7 cellular contexts compared by ENCODE assay signal in the genomic region with DNA sequence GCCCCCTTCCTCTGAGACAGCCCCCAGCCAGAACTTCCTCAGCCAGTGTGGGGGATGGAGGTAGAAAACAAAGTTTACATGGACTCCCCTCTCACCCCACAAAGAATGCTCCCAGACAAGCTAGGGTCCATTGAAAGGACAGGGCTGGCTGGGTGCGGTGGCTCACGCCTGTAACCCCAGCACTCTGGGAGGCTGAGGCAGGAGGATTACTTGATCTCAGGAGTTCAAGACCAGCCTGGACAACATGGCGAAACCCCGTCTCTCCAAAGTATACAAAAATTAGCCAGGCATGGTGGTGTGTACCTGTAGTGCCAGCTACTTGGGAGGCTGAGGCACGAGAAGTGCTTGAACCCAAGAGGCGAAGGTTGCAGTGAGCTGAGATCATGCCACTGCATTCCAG. TPM values are rescaled to one million over a fixed set of nuclear protein-coding genes. Genes with fewer than 3 reads are reported as not detected.
DNase-seq lines count a peak whose midpoint lies in the region; ATAC-seq and TF ChIP-seq lines count a peak whose summit lies in the region.
"Not testable (repeated sequence)": the region's sequence is repeated elsewhere in the genome, so short reads cannot be mapped to it uniquely, and the experiment has no call there.

No MANE protein-coding gene starts in this region.

- not testable (repeated sequence) for H3K4me1 Mint-ChIP-seq in natural killer cell treated with Interleukin-12 subunit alpha and Interleukin-12 subunit beta and Interleukin-15 and Interleukin-18, amount 100 ng/mL, for 72 hours (ENCODE audit: low read depth in 2 of 2)

- not testable (repeated sequence) for H4K5ac ChIP-seq in IMR-90 (ENCODE audit: low read depth, low read length)

- H2AFZ ChIP-seq in IMR-90 (replicated peaks; ENCODE audit: low read length, poor library complexity), result peak overlapping the region; percentile 24

- WGBS in IMR-90 (ENCODE audit: extremely low coverage in 2 of 2, insufficient read length in 1 of 2), 2 experiments, result 69% methylated on average over 2 of the region's 6 CpGs; no CpG with 5 or more reads in 1 of the 2 experiments
- 80 to 88% (median 81%) methylated on average over 6 of the region's 6 CpGs for WGBS in ovary, 3 donors
- 79 to 98% (median 80%) methylated on average over 6 of the region's 6 CpGs for WGBS in spleen, 5 donors

- H3K23ac ChIP-seq in IMR-90 (ENCODE audit: low read depth, low read length), result not testable (repeated sequence)

- H3K18ac ChIP-seq in IMR-90 (ENCODE audit: low read depth, low read length), result not testable (repeated sequence)

- H3K4ac ChIP-seq in IMR-90 (ENCODE audit: low read depth, low read length), result not testable (repeated sequence)

- H2BK120ac ChIP-seq in IMR-90 (ENCODE audit: low read depth, low read length), result not testable (repeated sequence)

- not testable (repeated sequence) for H3K4me3 Mint-ChIP-seq in natural killer cell treated with Interleukin-12 subunit alpha and Interleukin-12 subunit beta and Interleukin-15 and Interleukin-18, amount 100 ng/mL, for 72 hours

- CTCF ChIA-PET in IMR-90 (lab: Yijun Ruan, JAX), result interaction anchor here (2.9 kb wide), 1 partner anchor 179 kb away, joined by 48 read pairs; no protein-coding TSS in a partner anchor

- not testable (repeated sequence) for H3K36me3 Mint-ChIP-seq in natural killer cell treated with Interleukin-12 subunit alpha and Interleukin-12 subunit beta and Interleukin-15 and Interleukin-18, amount 100 ng/mL, for 72 hours

- POLR2A ChIA-PET in IMR-90 (lab: Charles Lee; ENCODE audit: unreplicated experiment), result not testable (repeated sequence)

- not testable (repeated sequence) for ATAC-seq in IMR-90 (ENCODE audit: low read depth); natural killer cell treated with Interleukin-12 subunit alpha and Interleukin-12 subunit beta and Interleukin-15 and Interleukin-18, amount 100 ng/mL, for 72 hours

- H3K9ac ChIP-seq in IMR-90 (ENCODE audit: low read depth, low read length), result not testable (repeated sequence)

- not testable (repeated sequence) for H3K4me2 ChIP-seq in IMR-90 (ENCODE audit: low read depth, low read length)

- not testable (repeated sequence) for H3K4me3 ChIP-seq in IMR-90 (ENCODE audit: insufficient read depth, low read depth, low read length); ascending aorta; coronary artery; ovary; spleen; uterus

- not testable (repeated sequence) for H2BK15ac ChIP-seq in IMR-90 (ENCODE audit: low read depth, low read length)

- H4K8ac ChIP-seq in IMR-90 (ENCODE audit: low read depth in 2 of 2, low read length in 2 of 2), result not testable (repeated sequence)

- TF ChIP-seq EP300 in ovary (IDR thresholded peaks at IDR 0.05), result not testable (repeated sequence)

- not testable (repeated sequence) for TF ChIP-seq CTCF in IMR-90 (conservative IDR thresholded peaks at IDR 0.05; ENCODE audit: low read depth, low read length); ascending aorta (IDR thresholded peaks at IDR 0.05); coronary artery (IDR thresholded peaks at IDR 0.05); ovary (IDR thresholded peaks at IDR 0.05); spleen (IDR thresholded peaks at IDR 0.05 in 8 of 11, conservative IDR thresholded peaks at IDR 0.05 in 3 of 11); uterus (IDR thresholded peaks at IDR 0.05)

- not testable (repeated sequence) for H3K27ac ChIP-seq in IMR-90 (ENCODE audit: insufficient read depth, low read length); spleen
- H3K27ac ChIP-seq in ascending aorta, result peak overlapping the region; percentile 90 to 91
- H3K27ac ChIP-seq in coronary artery, result peak overlapping the region; percentile 80 to 96
- peak overlapping the region; percentile 35 to 82 for H3K27ac ChIP-seq in ovary
- H3K27ac ChIP-seq in uterus, result peak overlapping the region; percentile 82 to 93

- not testable (repeated sequence) for H4K20me1 ChIP-seq in IMR-90 (ENCODE audit: insufficient read depth, low read length)

- DNase-seq in IMR-90; ascending aorta (ENCODE audit: low spot score in 2 of 2); coronary artery (ENCODE audit: low spot score); ovary; uterus: not testable (repeated sequence)
- peak; percentile 31 for DNase-seq in natural killer cell treated with Interleukin-12 subunit alpha and Interleukin-12 subunit beta and Interleukin-15 and Interleukin-18, amount 100 ng/mL, for 72 hours (ENCODE audit: low spot score)
- DNase-seq in spleen, result peak; percentile 55

- H3K27ac Mint-ChIP-seq in natural killer cell treated with Interleukin-12 subunit alpha and Interleukin-12 subunit beta and Interleukin-15 and Interleukin-18, amount 100 ng/mL, for 72 hours, result not testable (repeated sequence)

- BruUV-seq in IMR-90 (replicated peaks; lab: Mats Ljungman, UMichigan), result not testable (repeated sequence)

- H3K79me1 ChIP-seq in IMR-90 (ENCODE audit: low read depth in 1 of 2, low read length in 2 of 2), result not testable (repeated sequence)

- H2BK5ac ChIP-seq in IMR-90 (ENCODE audit: low read depth, low read length, poor library complexity, severe bottlenecking), result not testable (repeated sequence)

- not testable (repeated sequence) for H3K9me3 ChIP-seq in IMR-90 (ENCODE audit: control insufficient read depth, insufficient read depth, low read length); ascending aorta; ovary; spleen; uterus

- not testable (repeated sequence) for TF ChIP-seq RAD21 in IMR-90 (IDR thresholded peaks at IDR 0.05; ENCODE audit: low read length)

- not testable (repeated sequence) for H4K91ac ChIP-seq in IMR-90 (ENCODE audit: insufficient read depth, low read depth, low read length)

- H2BK20ac ChIP-seq in IMR-90 (ENCODE audit: low read depth, low read length), result not testable (repeated sequence)

- intact Hi-C loops in IMR-90 (cut with micrococcal nuclease), result loop anchor here (5.0 to 10.0 kb wide), 4 partner anchors 74 to 804 kb away; no protein-coding TSS in a partner anchor
- intact Hi-C loops in ascending aorta (cut with DNase I), result loop anchor here (2.0 to 10.0 kb wide), 3 partner anchors 67 to 807 kb away; no protein-coding TSS in a partner anchor
- intact Hi-C loops in ovary (cut with DNase I), result loop anchor here (5.0 to 10.0 kb wide), 4 partner anchors 87 to 179 kb away; no protein-coding TSS in a partner anchor
- intact Hi-C loops in spleen (cut with DNase I; ENCODE audit: low total_unique reads), result not testable (repeated sequence)
- intact Hi-C loops in uterus (cut with DNase I; ENCODE audit: low total_unique reads), result loop anchor here (5.0 kb wide), 1 partner anchor 179 kb away; no protein-coding TSS in a partner anchor

- not testable (repeated sequence) for H3K9me1 ChIP-seq in IMR-90 (ENCODE audit: insufficient read depth, low read length)

- in situ Hi-C loops in IMR-90 (cut with MboI; ENCODE audit: low sequenced_read_pairs), result loop anchor here (5.0 to 25.0 kb wide), 2 partner anchors 179 to 784 kb away; a partner anchor contains a TSS

- TF ChIP-seq POLR2A in IMR-90 (IDR thresholded peaks at IDR 0.05; ENCODE audit: low read depth, low read length); ovary (IDR thresholded peaks at IDR 0.05); spleen (IDR thresholded peaks at IDR 0.05); uterus (IDR thresholded peaks at IDR 0.05): not testable (repeated sequence)

- not testable (repeated sequence) for H3K36me3 ChIP-seq in IMR-90 (ENCODE audit: control insufficient read depth, insufficient read depth, low read length); ascending aorta; ovary; spleen; uterus

- H2AK5ac ChIP-seq in IMR-90 (ENCODE audit: low read depth, low read length), result peak overlapping the region; percentile 45; the same call in 1 of the 2 replicates

- dilution Hi-C loops in IMR-90 (cut with HindIII; ENCODE audit: low sequenced_read_pairs, unreplicated experiment), result not testable (repeated sequence)

- not testable (repeated sequence) for H3K14ac ChIP-seq in IMR-90 (replicated peaks; ENCODE audit: low read depth, low read length)

- not testable (repeated sequence) for H3K4me1 ChIP-seq in IMR-90 (ENCODE audit: control insufficient read depth, insufficient read depth, low read length); uterus
- H3K4me1 ChIP-seq in ascending aorta (peaks cover 26 to 54% of the 10 kb centered on the region in 2 donors), ovary (ENCODE audit: insufficient read depth) (peaks cover 28% of the 10 kb centered on the region), spleen (peaks cover 0 to 10% (median 6%) of the 10 kb centered on the region in 6 donors)

- not testable (repeated sequence) for H3K27me3 Mint-ChIP-seq in natural killer cell treated with Interleukin-12 subunit alpha and Interleukin-12 subunit beta and Interleukin-15 and Interleukin-18, amount 100 ng/mL, for 72 hours

- not testable (repeated sequence) for H3K27me3 ChIP-seq in IMR-90 (ENCODE audit: control insufficient read depth, insufficient read depth, low read length); ascending aorta; ovary; spleen (replicated peaks in 1 of 7); uterus

- not testable (repeated sequence) for H3K56ac ChIP-seq in IMR-90 (ENCODE audit: extremely low read depth, insufficient read depth, low read length)

- not testable (repeated sequence) for H3K9me3 Mint-ChIP-seq in natural killer cell treated with Interleukin-12 subunit alpha and Interleukin-12 subunit beta and Interleukin-15 and Interleukin-18, amount 100 ng/mL, for 72 hours

- H2AK9ac ChIP-seq in IMR-90 (replicated peaks; ENCODE audit: low read depth, low read length, poor library complexity), result not testable (repeated sequence)

RNA-seq across cellular contexts. Expression of a gene that starts 45.0 kb away (rescaled TPM):
- total RNA-seq in IMR-90 (2012; rRNA removed) (6.3 and 6.4 TPM in 2 replicates), ascending aorta (15.3 TPM), ovary (10 to 100 TPM; 17.9 to 45.6 (median 29.0) TPM), spleen (10 to 100 TPM; 17.0 to 29.6 (median 21.6) TPM), uterus (10 to 100 TPM in 3 of 4 donors, 1 to 10 TPM in 1; 8.7 to 25.7 (median 17.9) TPM)
- polyA plus RNA-seq in IMR-90 (2012; rRNA removed) (3.9 and 4.6 TPM in 2 replicates), ovary (10 to 100 TPM; 15.0 to 23.2 TPM), spleen (10 to 100 TPM; 17.7 to 25.4 (median 25.1) TPM)
- polyA plus RNA-seq in IMR-90 (2012; cell fraction: cytosol; rRNA removed), result 3.7 and 5.1 TPM in 2 replicates
- 3.2 and 5.1 TPM in 2 replicates for polyA plus RNA-seq in IMR-90 (2012; cell fraction: nucleus; rRNA removed; ENCODE audit: low replicate concordance)
- 1 to 10 TPM; 1.9 to 2.3 TPM for total RNA-seq in natural killer cell treated with Interleukin-12 subunit alpha and Interleukin-12 subunit beta and Interleukin-15 and Interleukin-18, amount 100 ng/mL, for 72 hours
